ENCODE assay signal across 10 cellular contexts in genomic region chr7:47670738-47671137, GRCh38.
DNase-seq lines count a peak whose midpoint lies in the region; ATAC-seq and TF ChIP-seq lines count a peak whose summit lies in the region.
"Had no signal": no experiment of that assay in that cellular context is flagged by ENCODE, and none has a peak within 500 bp of the region (broad histone marks: within the 10 kb centered on the region; RNA-seq: fewer than 3 reads in every experiment).

No MANE protein-coding gene starts in this region.

- H3K4me3 ChIP-seq in GM12864 (ENCODE audit: low read depth, low read length), result no peak overlapping the region
- H3K4me3 ChIP-seq: adrenal gland had no signal

- peak; percentile 96 for DNase-seq in GM12864 (ENCODE audit: low read depth)
- DNase-seq in RPMI8226, result peak; percentile 91
- DNase-seq in NCI-H524 treated with DMSO at 0.1 percent for 48 hours (lab: John Stamatoyannopoulos, UW), result no peak
- DNase-seq in SW480 (ENCODE audit: low spot score), result no peak
- DNase-seq in COLO668 (lab: John Stamatoyannopoulos, UW; ENCODE audit: unreplicated experiment), result no peak
- no peak for DNase-seq in A172 (ENCODE audit: low spot score)
- DNase-seq: Caco-2 had no signal

- ATAC-seq in GM19397 (IDR thresholded peaks at IDR 0.05; ENCODE audit: unreplicated experiment), result peak; percentile 85
- ATAC-seq in HG03045 (IDR thresholded peaks at IDR 0.05; ENCODE audit: unreplicated experiment), result peak; percentile 84

- no peak for TF ChIP-seq CTCF in GM12864 (IDR thresholded peaks at IDR 0.05; ENCODE audit: low read depth, low read length, missing control alignments)

Comparison
In these comparisons a context has a peak if more than half of its experiments do, and no peak if none do; other contexts are left out.
1. DNase-seq: peak in GM12864 (single experiment) and RPMI8226 (single experiment); none in NCI-H524 treated with DMSO at 0.1 percent for 48 hours (single experiment), SW480 (single experiment), COLO668 (single experiment) and A172 (single experiment).